Comparison of ENCODE assay signal across 12 cellular contexts in genomic region chr11:65885231-65885630, GRCh38. TPM values are rescaled to one million over a fixed set of nuclear protein-coding genes. Genes with fewer than 3 reads are reported as not detected.
DNase-seq lines count a peak whose midpoint lies in the region; ATAC-seq and TF ChIP-seq lines count a peak whose summit lies in the region.
"Had no signal": no experiment of that assay in that cellular context is flagged by ENCODE, and none has a peak within 500 bp of the region (broad histone marks: within the 10 kb centered on the region; RNA-seq: fewer than 3 reads in every experiment).

No MANE protein-coding gene starts in this region.

- POLR2A ChIA-PET in activated CD8-positive, alpha-beta T cell treated with anti-CD3 and anti-CD28 coated beads for 36 hours (lab: Charles Lee): interaction anchor here (0.7 to 28.1 kb wide), 8 partner anchors 9 to 183 kb away, joined by 3 to 560 read pairs (median 6); partner anchors contain the start of genes CFL1, EFEMP2, FOSL1 and KAT5

- H3K36me3 Mint-ChIP-seq in activated naive CD8-positive, alpha-beta T cell treated with anti-CD3 and anti-CD28 coated beads for 36 hours: peaks cover 28% of the 10 kb centered on the region
- H3K36me3 Mint-ChIP-seq in activated naive CD8-positive, alpha-beta T cell treated with anti-CD3 and anti-CD28 coated beads, Interleukin-2, amount 50 U/mL, for 24 hours (ENCODE audit: low read depth): peaks cover 28% of the 10 kb centered on the region
- H3K36me3 Mint-ChIP-seq in activated CD8-positive, alpha-beta T cell treated with anti-CD3 and anti-CD28 coated beads for 36 hours (ENCODE audit: low read depth): peaks cover 33% of the 10 kb centered on the region
- H3K36me3 Mint-ChIP-seq in naive B cell: peaks cover 0 to 4% of the 10 kb centered on the region in 2 donors

- no peak for DNase-seq in activated naive CD8-positive, alpha-beta T cell treated with anti-CD3 and anti-CD28 coated beads for 36 hours
- DNase-seq in activated naive CD8-positive, alpha-beta T cell treated with anti-CD3 and anti-CD28 coated beads, Interleukin-2, amount 50 U/mL, for 24 hours: no peak
- no peak for DNase-seq in activated CD8-positive, alpha-beta T cell treated with anti-CD3 and anti-CD28 coated beads for 36 hours
- no peak for DNase-seq in naive B cell
- no peak for DNase-seq in DMS 273 (lab: John Stamatoyannopoulos, UW; ENCODE audit: unreplicated experiment)
- DNase-seq in GDM1 (lab: John Stamatoyannopoulos, UW): no peak
- no peak for DNase-seq in iPS-NIHi7 (ENCODE audit: extremely low spot score)

- CTCF ChIA-PET in activated CD8-positive, alpha-beta T cell treated with anti-CD3 and anti-CD28 coated beads for 36 hours (lab: Charles Lee): interaction anchor here (0.6 to 10.5 kb wide), 48 partner anchors 9 to 1075 kb away, joined by 3 to 283 read pairs (median 8); partner anchors contain the start of genes BANF1, C11orf68, CFL1 and EFEMP2

- no peak for ATAC-seq in activated naive CD8-positive, alpha-beta T cell treated with anti-CD3 and anti-CD28 coated beads, Interleukin-2, amount 50 U/mL, for 24 hours
- no peak for ATAC-seq in activated CD8-positive, alpha-beta T cell treated with anti-CD3 and anti-CD28 coated beads for 36 hours
- ATAC-seq in naive B cell (ENCODE audit: low read depth in 2 of 2) (no peak), GM18519 (IDR thresholded peaks at IDR 0.05; ENCODE audit: low FRiP score, unreplicated experiment) (no peak)

- no peak for TF ChIP-seq CTCF in activated CD8-positive, alpha-beta T cell treated with anti-CD3 and anti-CD28 coated beads for 36 hours (IDR thresholded peaks at IDR 0.05)

- peak overlapping the region; percentile 32 for H3K27ac Mint-ChIP-seq in activated naive CD8-positive, alpha-beta T cell treated with anti-CD3 and anti-CD28 coated beads for 36 hours
- no peak overlapping the region for H3K27ac Mint-ChIP-seq in activated naive CD8-positive, alpha-beta T cell treated with anti-CD3 and anti-CD28 coated beads, Interleukin-2, amount 50 U/mL, for 24 hours
- peak overlapping the region; percentile 30 for H3K27ac Mint-ChIP-seq in activated CD8-positive, alpha-beta T cell treated with anti-CD3 and anti-CD28 coated beads for 36 hours
- peak overlapping the region in 4 of 6 donors; percentile 38 to 73 (median 61) for H3K27ac Mint-ChIP-seq in naive B cell
- H3K27ac Mint-ChIP-seq: stimulated activated naive CD8-positive, alpha-beta T cell treated with anti-CD3 and anti-CD28 coated beads, Interleukin-15, amount 100 ng/mL, for 72 hours had no signal

- intact Hi-C loops in activated CD8-positive, alpha-beta T cell treated with anti-CD3 and anti-CD28 coated beads for 36 hours (cut with micrococcal nuclease): loop anchor here (5.0 kb wide), 2 partner anchors 42 to 102 kb away; no protein-coding TSS in a partner anchor

- H3K9me3 Mint-ChIP-seq in activated naive CD8-positive, alpha-beta T cell treated with anti-CD3 and anti-CD28 coated beads for 36 hours: no peaks in the 10 kb centered on the region
- no peaks in the 10 kb centered on the region for H3K9me3 Mint-ChIP-seq in activated naive CD8-positive, alpha-beta T cell treated with anti-CD3 and anti-CD28 coated beads, Interleukin-2, amount 50 U/mL, for 24 hours
- no peaks in the 10 kb centered on the region for H3K9me3 Mint-ChIP-seq in activated CD8-positive, alpha-beta T cell treated with anti-CD3 and anti-CD28 coated beads for 36 hours
- no peaks in the 10 kb centered on the region for H3K9me3 Mint-ChIP-seq in naive B cell
- H3K9me3 Mint-ChIP-seq: immature natural killer cell; stimulated activated naive CD8-positive, alpha-beta T cell treated with anti-CD3 and anti-CD28 coated beads, Interleukin-15, amount 100 ng/mL, for 72 hours; T-cell had no signal

- peaks cover 62% of the 10 kb centered on the region for H3K4me1 Mint-ChIP-seq in activated naive CD8-positive, alpha-beta T cell treated with anti-CD3 and anti-CD28 coated beads for 36 hours
- peaks cover 70% of the 10 kb centered on the region for H3K4me1 Mint-ChIP-seq in activated naive CD8-positive, alpha-beta T cell treated with anti-CD3 and anti-CD28 coated beads, Interleukin-2, amount 50 U/mL, for 24 hours
- peaks cover 51% of the 10 kb centered on the region for H3K4me1 Mint-ChIP-seq in activated CD8-positive, alpha-beta T cell treated with anti-CD3 and anti-CD28 coated beads for 36 hours (ENCODE audit: low read depth)
- H3K4me1 Mint-ChIP-seq in naive B cell: peaks cover 49 to 63% (median 61%) of the 10 kb centered on the region in 3 donors

- H3K4me3 Mint-ChIP-seq in activated naive CD8-positive, alpha-beta T cell treated with anti-CD3 and anti-CD28 coated beads for 36 hours: no peak overlapping the region
- no peak overlapping the region for H3K4me3 Mint-ChIP-seq in activated naive CD8-positive, alpha-beta T cell treated with anti-CD3 and anti-CD28 coated beads, Interleukin-2, amount 50 U/mL, for 24 hours
- H3K4me3 Mint-ChIP-seq in activated CD8-positive, alpha-beta T cell treated with anti-CD3 and anti-CD28 coated beads for 36 hours: no peak overlapping the region
- H3K4me3 Mint-ChIP-seq in naive B cell: peak overlapping the region in 3 of 8 donors; percentile 47 to 70 (median 57)
- H3K4me3 Mint-ChIP-seq: stimulated activated naive CD8-positive, alpha-beta T cell treated with anti-CD3 and anti-CD28 coated beads, Interleukin-15, amount 100 ng/mL, for 72 hours; T-cell had no signal

- no peaks in the 10 kb centered on the region for H3K27me3 Mint-ChIP-seq in activated naive CD8-positive, alpha-beta T cell treated with anti-CD3 and anti-CD28 coated beads for 36 hours
- H3K27me3 Mint-ChIP-seq in activated naive CD8-positive, alpha-beta T cell treated with anti-CD3 and anti-CD28 coated beads, Interleukin-2, amount 50 U/mL, for 24 hours: no peaks in the 10 kb centered on the region
- H3K27me3 Mint-ChIP-seq in activated CD8-positive, alpha-beta T cell treated with anti-CD3 and anti-CD28 coated beads for 36 hours: no peaks in the 10 kb centered on the region
- no peaks in the 10 kb centered on the region for H3K27me3 Mint-ChIP-seq in naive B cell
- H3K27me3 Mint-ChIP-seq: stimulated activated naive CD8-positive, alpha-beta T cell treated with anti-CD3 and anti-CD28 coated beads, Interleukin-15, amount 100 ng/mL, for 72 hours; T-cell had no signal

RNA-seq across cellular contexts. Expression of gene FIBP, which starts 3.0 kb away (rescaled TPM):
- total RNA-seq in activated naive CD8-positive, alpha-beta T cell treated with anti-CD3 and anti-CD28 coated beads for 36 hours: 100 to 1,000 TPM; 113 to 114 TPM
- total RNA-seq in activated CD8-positive, alpha-beta T cell treated with anti-CD3 and anti-CD28 coated beads for 36 hours: 10 to 100 TPM; 78.8 to 79.9 TPM
- polyA plus RNA-seq in naive B cell (ENCODE audit: low read depth in 6 of 6): 100 to 1,000 TPM in 4 of 6 donors, 10 to 100 TPM in 2; 91.2 to 191 (median 107) TPM

RNA-seq across cellular contexts. Expression of gene CCDC85B, which starts 5.2 kb away (rescaled TPM):
- total RNA-seq in activated naive CD8-positive, alpha-beta T cell treated with anti-CD3 and anti-CD28 coated beads for 36 hours: 10 to 100 TPM; 78.5 to 81.3 TPM
- 10 to 100 TPM; 68.8 to 72.4 TPM for total RNA-seq in activated CD8-positive, alpha-beta T cell treated with anti-CD3 and anti-CD28 coated beads for 36 hours
- 10 to 100 TPM; 22.4 to 62.8 (median 45.3) TPM for polyA plus RNA-seq in naive B cell (ENCODE audit: low read depth in 6 of 6)

RNA-seq across cellular contexts. Expression of gene CTSW, which starts 5.6 kb away (rescaled TPM):
- 10 to 100 TPM; 39.3 to 41.5 TPM for total RNA-seq in activated naive CD8-positive, alpha-beta T cell treated with anti-CD3 and anti-CD28 coated beads for 36 hours
- total RNA-seq in activated CD8-positive, alpha-beta T cell treated with anti-CD3 and anti-CD28 coated beads for 36 hours: 100 to 1,000 TPM; 124 to 126 TPM
- polyA plus RNA-seq in naive B cell (ENCODE audit: low read depth in 6 of 6): 1 to 10 TPM in 5 of 6 donors, under 1 TPM in 1; 0.68 to 7.2 (median 3.0) TPM
- polyA plus RNA-seq: A549 had no signal

RNA-seq across cellular contexts. Expression of gene EFEMP2, which starts 12.6 kb away (rescaled TPM):
- 1 to 10 TPM; 8.5 to 8.9 TPM for total RNA-seq in activated naive CD8-positive, alpha-beta T cell treated with anti-CD3 and anti-CD28 coated beads for 36 hours
- 10 to 100 TPM; 17.1 to 18.0 TPM for total RNA-seq in activated CD8-positive, alpha-beta T cell treated with anti-CD3 and anti-CD28 coated beads for 36 hours
- polyA plus RNA-seq in naive B cell (ENCODE audit: low read depth in 6 of 6): 1 to 10 TPM in 2 of 6 donors, under 1 TPM in 1, not detected in 3; 0.29 to 1.5 (median 1.1) TPM

RNA-seq across cellular contexts. Expression of gene FOSL1, which starts 15.0 kb away (rescaled TPM):
- total RNA-seq in activated naive CD8-positive, alpha-beta T cell treated with anti-CD3 and anti-CD28 coated beads for 36 hours: 10 to 100 TPM; 15.8 to 16.0 TPM
- 10 to 100 TPM in 1 of 2 experiments, 1 to 10 TPM in 1; 9.9 to 10.2 TPM for total RNA-seq in activated CD8-positive, alpha-beta T cell treated with anti-CD3 and anti-CD28 coated beads for 36 hours
- polyA plus RNA-seq in naive B cell (ENCODE audit: low read depth in 6 of 6): under 1 TPM in 3 of 6 donors, not detected in 3; 0.25 to 0.34 (median 0.27) TPM
